In the genomic region with DNA sequence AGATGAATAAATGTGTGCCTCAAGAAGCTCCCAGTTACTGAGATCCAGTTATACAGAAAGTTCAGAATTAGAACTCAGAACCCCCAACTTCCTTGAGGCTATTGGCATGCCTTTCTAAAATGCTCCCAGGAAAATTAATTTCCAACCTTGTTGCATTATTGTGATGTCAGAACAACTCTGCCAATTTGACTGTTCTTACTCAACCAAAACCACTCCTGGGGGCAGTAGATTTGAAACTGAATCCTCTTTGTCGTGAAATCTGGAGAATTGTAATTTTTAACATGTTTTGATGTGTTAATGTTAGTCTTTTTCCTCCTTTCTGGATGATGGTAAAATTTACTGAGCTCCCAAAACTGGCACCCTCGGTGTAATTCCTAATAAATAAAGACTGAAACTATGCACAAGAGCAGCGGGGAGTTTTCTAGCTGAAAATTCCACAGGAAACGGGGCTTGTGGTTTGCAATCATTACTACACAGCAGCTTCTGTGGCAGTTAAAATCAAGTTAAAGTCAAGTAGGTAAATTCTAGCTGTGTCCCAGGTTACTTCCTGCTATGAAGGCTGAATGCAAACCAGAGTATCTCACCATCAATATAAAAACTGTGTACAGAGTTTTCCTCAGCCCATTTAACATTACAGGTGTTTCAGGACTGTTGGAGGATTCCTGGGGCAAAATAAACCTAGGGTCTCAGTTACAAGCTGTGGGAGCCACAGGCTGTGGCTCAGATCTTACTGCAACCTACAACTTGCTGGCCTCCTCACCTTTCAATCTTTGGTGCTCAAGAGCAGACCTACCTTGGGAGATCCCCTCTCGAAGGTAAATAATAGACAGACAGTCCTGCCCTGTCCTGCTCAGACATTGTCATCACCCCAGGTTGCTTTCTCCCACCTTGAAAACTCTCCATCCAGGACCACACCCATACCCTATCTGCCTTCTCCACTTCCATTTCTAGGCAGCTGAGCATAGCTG, we compare ENCODE assay signal across 13 cellular contexts.
DNase-seq lines count a peak whose midpoint lies in the region; ATAC-seq and TF ChIP-seq lines count a peak whose summit lies in the region.
"Had no signal": no experiment of that assay in that cellular context is flagged by ENCODE, and none has a peak within 500 bp of the region (broad histone marks: within the 10 kb centered on the region; RNA-seq: fewer than 3 reads in every experiment).

No MANE protein-coding gene starts in this region.

- no peaks in the 10 kb centered on the region for H3K9me3 Mint-ChIP-seq in natural killer cell treated with Interleukin-12 subunit alpha and Interleukin-12 subunit beta and Interleukin-15 and Interleukin-18, amount 100 ng/mL, for 72 hours

- no peaks in the 10 kb centered on the region for H3K36me3 ChIP-seq in tibial nerve
- H3K36me3 ChIP-seq: right lobe of liver had no signal

- H3K27me3 ChIP-seq in tibial nerve, result no peaks in the 10 kb centered on the region
- H3K27me3 ChIP-seq: right lobe of liver had no signal

- 46 to 49% methylated on average over 5 of the region's 5 CpGs for WGBS in tibial nerve, 2 donors

- H3K4me3 Mint-ChIP-seq in natural killer cell treated with Interleukin-12 subunit alpha and Interleukin-12 subunit beta and Interleukin-15 and Interleukin-18, amount 100 ng/mL, for 72 hours, result peak overlapping the region; percentile 38

- H3K4me1 Mint-ChIP-seq in natural killer cell treated with Interleukin-12 subunit alpha and Interleukin-12 subunit beta and Interleukin-15 and Interleukin-18, amount 100 ng/mL, for 72 hours (ENCODE audit: low read depth in 2 of 2), result peaks cover 9 to 13% of the 10 kb centered on the region in 2 donors

- peak overlapping the region in 1 of 2 donors; percentile 22 for H3K27ac Mint-ChIP-seq in natural killer cell treated with Interleukin-12 subunit alpha and Interleukin-12 subunit beta and Interleukin-15 and Interleukin-18, amount 100 ng/mL, for 72 hours

- peaks cover 2 to 11% of the 10 kb centered on the region in 2 donors for H3K27me3 Mint-ChIP-seq in natural killer cell treated with Interleukin-12 subunit alpha and Interleukin-12 subunit beta and Interleukin-15 and Interleukin-18, amount 100 ng/mL, for 72 hours

- no peaks in the 10 kb centered on the region for H3K36me3 Mint-ChIP-seq in natural killer cell treated with Interleukin-12 subunit alpha and Interleukin-12 subunit beta and Interleukin-15 and Interleukin-18, amount 100 ng/mL, for 72 hours

- TF ChIP-seq CTCF in tibial nerve (IDR thresholded peaks at IDR 0.05), result no peak

- DNase-seq in NCI-H2107 treated with DMSO at 0.1 percent for 48 hours (lab: John Stamatoyannopoulos, UW; ENCODE audit: unreplicated experiment), result peak; percentile 2
- no peak for DNase-seq in NCI-H2107 (lab: John Stamatoyannopoulos, UW)
- no peak for DNase-seq in natural killer cell treated with Interleukin-12 subunit alpha and Interleukin-12 subunit beta and Interleukin-15 and Interleukin-18, amount 100 ng/mL, for 72 hours (ENCODE audit: low spot score)
- DNase-seq in cerebellum (ENCODE audit: low spot score), result no peak
- no peak for DNase-seq in tibial nerve (ENCODE audit: low spot score in 2 of 2)
- DNase-seq in NCI-H748 (lab: John Stamatoyannopoulos, UW; ENCODE audit: unreplicated experiment), result no peak
- DNase-seq: caudate nucleus; mesendoderm; NCI-H146; right lobe of liver; stimulated activated CD8-positive, alpha-beta memory T cell treated with anti-CD3 and anti-CD28 coated beads, Interleukin-4, amount 100 ng/mL, for 48 hours had no signal

- H3K27ac ChIP-seq in tibial nerve, result no peak overlapping the region
- H3K27ac ChIP-seq: right lobe of liver had no signal

- no peaks in the 10 kb centered on the region for H3K9me3 ChIP-seq in tibial nerve
- H3K9me3 ChIP-seq: right lobe of liver had no signal

- ATAC-seq in GM21528 (IDR thresholded peaks at IDR 0.05; ENCODE audit: low FRiP score, unreplicated experiment) (peak; percentile 68), HG03565 (IDR thresholded peaks at IDR 0.05; ENCODE audit: unreplicated experiment) (peak; percentile 56)
- no peak for ATAC-seq in natural killer cell treated with Interleukin-12 subunit alpha and Interleukin-12 subunit beta and Interleukin-15 and Interleukin-18, amount 100 ng/mL, for 72 hours
- ATAC-seq: right lobe of liver had no signal

- H3K4me1 ChIP-seq in tibial nerve, result no peaks in the 10 kb centered on the region

- TF ChIP-seq EP300 in tibial nerve (IDR thresholded peaks at IDR 0.05), result no peak

- no peak overlapping the region for H3K4me3 ChIP-seq in tibial nerve
- H3K4me3 ChIP-seq: right lobe of liver had no signal

- no peak for TF ChIP-seq POLR2A in tibial nerve (IDR thresholded peaks at IDR 0.05)

Comparison
In these comparisons a context has a peak if more than half of its experiments do, and no peak if none do; other contexts are left out.
1. ATAC-seq: peak in GM21528 (single experiment) and HG03565 (single experiment); none in natural killer cell treated with Interleukin-12 subunit alpha and Interleukin-12 subunit beta and Interleukin-15 and Interleukin-18, amount 100 ng/mL, for 72 hours (0 of 2).